ENCODE assay signal across 1 cellular context in the genomic region with DNA sequence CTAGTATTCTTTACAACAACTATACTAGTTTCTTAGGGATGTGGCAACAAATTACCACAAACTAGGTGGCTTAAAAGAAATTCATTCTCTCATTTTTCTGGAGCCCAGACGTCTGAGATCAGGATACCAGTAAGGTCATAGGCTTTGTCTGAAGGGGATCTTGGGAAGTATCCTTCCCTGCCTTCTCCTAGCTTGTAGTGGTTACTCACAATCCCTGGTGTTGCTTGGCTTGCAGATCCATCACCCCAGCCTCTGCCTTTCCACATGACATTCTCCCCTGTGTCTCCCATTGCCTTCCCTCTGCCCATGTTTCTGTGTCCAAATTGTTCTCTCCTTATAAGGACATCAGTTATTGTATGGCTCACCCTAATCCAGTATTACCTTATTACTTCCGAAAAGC.
TF ChIP-seq lines count a peak whose summit lies in the region.

No MANE protein-coding gene starts in this region.

TF ChIP-seq in liver, 16 proteins besides CTCF, POLR2A, EP300 and RAD21:
- TF ChIP-seq ZBTB33 (IDR thresholded peaks at IDR 0.05) (no peak), JUND (IDR thresholded peaks at IDR 0.05) (no peak), EGR1 (IDR thresholded peaks at IDR 0.05; ENCODE audit: low read depth in 2 of 2) (no peak), TAF1 (conservative IDR thresholded peaks at IDR 0.05) (no peak), FOXA1 (IDR thresholded peaks at IDR 0.05) (no peak), HNF4A (conservative IDR thresholded peaks at IDR 0.05) (no peak), NR2F2 (IDR thresholded peaks at IDR 0.05) (no peak), GABPA (IDR thresholded peaks at IDR 0.05 in 1 of 2, conservative IDR thresholded peaks at IDR 0.05 in 1 of 2) (no peak), HNF4G (IDR thresholded peaks at IDR 0.05) (no peak), RXRA (IDR thresholded peaks at IDR 0.05) (no peak), FOXA2 (IDR thresholded peaks at IDR 0.05) (no peak), REST (IDR thresholded peaks at IDR 0.05) (no peak), SP1 (IDR thresholded peaks at IDR 0.05) (no peak), YY1 (IDR thresholded peaks at IDR 0.05) (no peak), MAX (IDR thresholded peaks at IDR 0.05) (no peak)
- TF ChIP-seq, protein P1, sequence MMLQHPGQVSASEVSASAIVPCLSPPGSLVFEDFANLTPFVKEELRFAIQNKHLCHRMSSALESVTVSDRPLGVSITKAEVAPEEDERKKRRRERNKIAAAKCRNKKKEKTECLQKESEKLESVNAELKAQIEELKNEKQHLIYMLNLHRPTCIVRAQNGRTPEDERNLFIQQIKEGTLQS (IDR thresholded peaks at IDR 0.05) = no peak
